8 cellular contexts compared by ENCODE assay signal in genomic region chr1:168320805-168321577, GRCh38. TPM values are rescaled to one million over a fixed set of nuclear protein-coding genes. Genes with fewer than 3 reads are reported as not detected.
DNase-seq lines count a peak whose midpoint lies in the region; ATAC-seq, FAIRE-seq and TF ChIP-seq lines count a peak whose summit lies in the region.

No MANE protein-coding gene starts in this region.

- POLR2A ChIA-PET in IMR-90 (lab: Charles Lee; ENCODE audit: unreplicated experiment), result no interaction called here

- BruUV-seq in IMR-90 (replicated peaks; lab: Mats Ljungman, UMichigan), result no TSS peak

- CTCF ChIA-PET in IMR-90 (lab: Yijun Ruan, JAX), result interaction anchor here (0.7 to 1.3 kb wide), 2 partner anchors 13 to 455 kb away, joined by 3 read pairs; no protein-coding TSS in a partner anchor

- DNase-seq in AG10803 (ENCODE audit: low read depth) (peak; percentile 75), IMR-90 (peak; percentile 91), mucosa of descending colon (no peak), NCI-H1092 (lab: John Stamatoyannopoulos, UW) (no peak), DMS53 (lab: John Stamatoyannopoulos, UW) (no peak)

- no peak overlapping the region for H2BK5ac ChIP-seq in IMR-90 (ENCODE audit: low read depth, low read length, poor library complexity, severe bottlenecking)

- no peak overlapping the region for H2AK5ac ChIP-seq in IMR-90 (ENCODE audit: low read depth, low read length)

- in situ Hi-C loops in IMR-90 (cut with MboI; ENCODE audit: low sequenced_read_pairs), result no loop called here

- peak; percentile 93 for FAIRE-seq in endometrium (lab: Jason Lieb, UNC)

- H3K4me1 ChIP-seq in IMR-90 (ENCODE audit: control insufficient read depth, insufficient read depth, low read length) (peaks cover 4% of the 10 kb centered on the region; the same call in 1 of the 2 replicates), mucosa of descending colon (ENCODE audit: low read depth) (no peaks in the 10 kb centered on the region)

- H3K9me1 ChIP-seq in IMR-90 (ENCODE audit: insufficient read depth, low read length), result peaks cover 4% of the 10 kb centered on the region; the same call in 1 of the 2 replicates

- H2BK20ac ChIP-seq in IMR-90 (ENCODE audit: low read depth, low read length), result no peak overlapping the region

- H3K9ac ChIP-seq in IMR-90 (ENCODE audit: low read depth, low read length), result no peak overlapping the region

- H3K79me1 ChIP-seq in IMR-90 (ENCODE audit: low read depth in 1 of 2, low read length in 2 of 2), result no peaks in the 10 kb centered on the region

- H3K27ac ChIP-seq in IMR-90 (ENCODE audit: insufficient read depth, low read length), result peak overlapping the region; percentile 25; the same call in 1 of the 2 replicates

- H4K5ac ChIP-seq in IMR-90 (ENCODE audit: low read depth, low read length), result no peak overlapping the region

- H3K36me3 ChIP-seq in IMR-90 (ENCODE audit: control insufficient read depth, insufficient read depth, low read length) (no peaks in the 10 kb centered on the region), mucosa of descending colon (ENCODE audit: low read depth) (no peaks in the 10 kb centered on the region)

- intact Hi-C loops in IMR-90 (cut with micrococcal nuclease), result loop anchor here (5.0 kb wide), 1 partner anchor 94 kb away; the partner anchor contains the start of gene SFT2D2
- intact Hi-C loops in mucosa of descending colon (cut with DNase I, micrococcal nuclease), result no loop called here

- no peak overlapping the region for H2AFZ ChIP-seq in IMR-90 (replicated peaks; ENCODE audit: low read length, poor library complexity)

- no CpG with 5 or more reads among the region's 5 CpGs for WGBS in IMR-90 (ENCODE audit: extremely low coverage in 2 of 2, insufficient read length in 1 of 2), 2 experiments

- H3K56ac ChIP-seq in IMR-90 (ENCODE audit: extremely low read depth, insufficient read depth, low read length), result no peak overlapping the region

- no peak overlapping the region for H4K91ac ChIP-seq in IMR-90 (ENCODE audit: insufficient read depth, low read depth, low read length)

- no peak for TF ChIP-seq POLR2A in IMR-90 (IDR thresholded peaks at IDR 0.05; ENCODE audit: low read depth, low read length)

- dilution Hi-C loops in IMR-90 (cut with HindIII; ENCODE audit: low sequenced_read_pairs, unreplicated experiment), result no loop called here

- H3K23ac ChIP-seq in IMR-90 (ENCODE audit: low read depth, low read length), result no peak overlapping the region

- no peak overlapping the region for H4K8ac ChIP-seq in IMR-90 (ENCODE audit: low read depth in 2 of 2, low read length in 2 of 2)

- H3K27me3 ChIP-seq in IMR-90 (ENCODE audit: control insufficient read depth, insufficient read depth, low read length), result no peaks in the 10 kb centered on the region

- no peak overlapping the region for H3K4ac ChIP-seq in IMR-90 (ENCODE audit: low read depth, low read length)

- H3K9me3 ChIP-seq in IMR-90 (ENCODE audit: control insufficient read depth, insufficient read depth, low read length) (no peaks in the 10 kb centered on the region), mucosa of descending colon (no peaks in the 10 kb centered on the region)

- TF ChIP-seq RAD21 in IMR-90 (IDR thresholded peaks at IDR 0.05; ENCODE audit: low read length), result no peak

- H2BK120ac ChIP-seq in IMR-90 (ENCODE audit: low read depth, low read length), result no peak overlapping the region

- no peak overlapping the region for H3K14ac ChIP-seq in IMR-90 (replicated peaks; ENCODE audit: low read depth, low read length)

- ATAC-seq in IMR-90 (ENCODE audit: low read depth) (peak; percentile 100), mucosa of descending colon (peak; percentile 65), GM21360 (IDR thresholded peaks at IDR 0.05; ENCODE audit: unreplicated experiment) (no peak), GM21786 (IDR thresholded peaks at IDR 0.05; ENCODE audit: unreplicated experiment) (no peak)

- no peak for TF ChIP-seq CTCF in AG10803 (conservative IDR thresholded peaks at IDR 0.05; ENCODE audit: low read length)
- no peak for TF ChIP-seq CTCF in IMR-90 (conservative IDR thresholded peaks at IDR 0.05; ENCODE audit: low read depth, low read length)
- no peak for TF ChIP-seq CTCF in mucosa of descending colon (IDR thresholded peaks at IDR 0.05)

- H3K18ac ChIP-seq in IMR-90 (ENCODE audit: low read depth, low read length), result no peak overlapping the region

- no peak overlapping the region for H2AK9ac ChIP-seq in IMR-90 (replicated peaks; ENCODE audit: low read depth, low read length, poor library complexity)

- no peaks in the 10 kb centered on the region for H4K20me1 ChIP-seq in IMR-90 (ENCODE audit: insufficient read depth, low read length)

- no peak overlapping the region for H2BK15ac ChIP-seq in IMR-90 (ENCODE audit: low read depth, low read length)

- 0 out of 2 replicates have a peak overlapping the region, but pooled peaks have one; percentile 3 for H3K4me2 ChIP-seq in IMR-90 (ENCODE audit: low read depth, low read length)

- H3K4me3 ChIP-seq in AG10803 (ENCODE audit: low read length), result no peak overlapping the region
- no peak overlapping the region for H3K4me3 ChIP-seq in IMR-90 (ENCODE audit: insufficient read depth, low read depth, low read length)
- no peak overlapping the region for H3K4me3 ChIP-seq in mucosa of descending colon

TF ChIP-seq in IMR-90, 13 proteins besides CTCF, POLR2A, EP300 and RAD21:
- TF ChIP-seq FOS (IDR thresholded peaks at IDR 0.05; ENCODE audit: low read depth, low read length), result peak; percentile 93
- TF ChIP-seq NFE2L2 (IDR thresholded peaks at IDR 0.05; ENCODE audit: low read depth, low read length), result peak; percentile 52; the same call in 1 of the 2 replicates
- TF ChIP-seq MAFK (IDR thresholded peaks at IDR 0.05; ENCODE audit: low read depth, low read length), result peak; percentile 44
- peak; percentile 24; the same call in 1 of the 2 replicates for TF ChIP-seq CEBPB (IDR thresholded peaks at IDR 0.05; ENCODE audit: low read depth, low read length)
- TF ChIP-seq BHLHE40 (IDR thresholded peaks at IDR 0.05; ENCODE audit: low read depth, low read length), result no peak; the same call in 1 of the 2 replicates
- TF ChIP-seq MXI1 (IDR thresholded peaks at IDR 0.05; ENCODE audit: borderline replicate concordance, low read depth, low read length), result no peak
TF ChIP-seq in IMR-90: peak in this region for 4.

RNA-seq across cellular contexts. Expression of gene TBX19, which starts 40.3 kb away (rescaled TPM):
- total RNA-seq in IMR-90 (2012; rRNA removed) (0.18 and 0.28 TPM in 2 replicates), mucosa of descending colon (1 to 10 TPM; 1.1 to 2.6 (median 2.3) TPM)
- polyA plus RNA-seq in IMR-90 (2012; rRNA removed), result 0.89 and 1.0 TPM in 2 replicates
- polyA plus RNA-seq in IMR-90 (2012; cell fraction: cytosol; rRNA removed), result 0.21 and 0.47 TPM in 2 replicates
- polyA plus RNA-seq in IMR-90 (2012; cell fraction: nucleus; rRNA removed; ENCODE audit: low replicate concordance), result 3.2 and 5.7 TPM in 2 replicates

Comparison
In these comparisons a context has a peak if more than half of its experiments do, and no peak if none do; other contexts are left out.
1. DNase-seq: peak in AG10803 (single experiment) and IMR-90 (single experiment); none in mucosa of descending colon (0 of 3), NCI-H1092 (single experiment) and DMS53 (single experiment).
2. ATAC-seq: peak in IMR-90 (single experiment) and mucosa of descending colon (single experiment); none in GM21360 (single experiment) and GM21786 (single experiment).